Comparison of ENCODE assay signal across 2 cellular contexts in genomic region chr19:15758379-15758778, GRCh38.
A peak's percentile ranks its signal among the peaks of the same experiment; 100 is the strongest.
TF ChIP-seq lines count a peak whose summit lies in the region.

No MANE protein-coding gene starts in this region.

TF ChIP-seq in liver, 16 proteins besides CTCF, POLR2A, EP300 and RAD21:
- TF ChIP-seq JUND (IDR thresholded peaks at IDR 0.05): no peak
- peak; percentile 24 to 57 for TF ChIP-seq RXRA (IDR thresholded peaks at IDR 0.05)
- TF ChIP-seq SP1 (IDR thresholded peaks at IDR 0.05): peak; percentile 32
- TF ChIP-seq HNF4A (conservative IDR thresholded peaks at IDR 0.05): peak; percentile 41 to 59

TF ChIP-seq in HepG2, 621 proteins besides CTCF, POLR2A, EP300 and RAD21:
- no peak for TF ChIP-seq HMG20A (CRISPR knock-in tag; IDR thresholded peaks at IDR 0.05; ENCODE audit: borderline replicate concordance)
- TF ChIP-seq ASH2L (IDR thresholded peaks at IDR 0.05; ENCODE audit: insufficient read length, low read depth, low read length): no peak
- TF ChIP-seq BORCS8-MEF2B (CRISPR knock-in tag; IDR thresholded peaks at IDR 0.05): no peak
- TF ChIP-seq, protein P1, sequence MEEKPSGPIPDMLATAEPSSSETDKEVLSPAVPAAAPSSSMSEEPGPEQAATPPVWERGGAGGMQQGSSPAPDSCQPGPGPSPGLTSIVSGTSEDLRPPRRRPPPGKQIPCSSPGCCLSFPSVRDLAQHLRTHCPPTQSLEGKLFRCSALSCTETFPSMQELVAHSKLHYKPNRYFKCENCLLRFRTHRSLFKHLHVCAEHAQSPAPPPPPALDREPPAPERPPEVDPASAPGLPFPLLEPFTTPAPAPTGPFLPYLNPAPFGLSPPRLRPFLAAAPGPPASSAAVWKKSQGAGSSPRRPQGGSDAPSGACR (CRISPR knock-in tag; IDR thresholded peaks at IDR 0.05): no peak
- TF ChIP-seq KLF12 (CRISPR knock-in tag; IDR thresholded peaks at IDR 0.05; ENCODE audit: borderline replicate concordance): no peak
- TF ChIP-seq KDM3A (CRISPR knock-in tag; IDR thresholded peaks at IDR 0.05; ENCODE audit: low read depth): no peak
- no peak for TF ChIP-seq ZNF362 (CRISPR knock-in tag; IDR thresholded peaks at IDR 0.05; ENCODE audit: borderline replicate concordance)
- no peak for TF ChIP-seq PRDM10 (CRISPR knock-in tag; IDR thresholded peaks at IDR 0.05; ENCODE audit: low read depth)
- TF ChIP-seq ZNF776 (CRISPR knock-in tag; IDR thresholded peaks at IDR 0.05): no peak
- TF ChIP-seq MXD3 (CRISPR knock-in tag; IDR thresholded peaks at IDR 0.05): no peak
- TF ChIP-seq ZBTB40 (IDR thresholded peaks at IDR 0.05): no peak
- no peak for TF ChIP-seq ZBTB40 (CRISPR knock-in tag; IDR thresholded peaks at IDR 0.05)
TF ChIP-seq in HepG2: peak in this region for 0.
